9 cellular contexts compared by ENCODE assay signal in the genomic region with DNA sequence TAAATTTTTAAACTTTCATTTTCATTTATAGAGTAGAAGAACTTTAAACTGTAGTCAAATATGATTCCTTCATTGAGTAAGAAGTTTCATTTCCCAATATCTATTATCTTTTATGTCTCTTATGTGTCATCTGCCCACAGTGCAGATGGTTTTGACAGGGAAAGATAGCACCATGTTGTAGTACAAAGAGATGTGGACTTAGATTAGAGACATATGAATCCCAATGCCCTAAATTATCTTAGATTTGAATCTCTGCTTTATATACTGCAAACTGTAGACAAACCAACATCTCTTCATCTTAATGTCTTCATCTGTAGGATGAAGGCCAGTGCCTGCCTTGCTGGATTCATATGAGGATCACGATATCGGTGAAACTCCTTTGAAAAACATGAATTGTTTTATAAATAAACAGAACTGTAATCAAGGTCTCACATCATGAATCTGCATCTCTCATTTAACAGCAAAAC.
DNase-seq lines count a peak whose midpoint lies in the region; ATAC-seq lines count a peak whose summit lies in the region.
"Had no signal": no experiment of that assay in that cellular context is flagged by ENCODE, and none has a peak within 500 bp of the region (broad histone marks: within the 10 kb centered on the region; RNA-seq: fewer than 3 reads in every experiment).

No MANE protein-coding gene starts in this region.

- no peaks in the 10 kb centered on the region for H3K9me3 ChIP-seq in SJCRH30 (replicated peaks)

- H3K4me3 Mint-ChIP-seq in activated T-helper 17 cell treated with anti-CD3 and anti-CD28 coated beads, Interleukin-2, amount 50 U/mL, for 72 hours: no peak overlapping the region

- H3K27me3 ChIP-seq in SJCRH30: no peaks in the 10 kb centered on the region

- no peaks in the 10 kb centered on the region for H3K4me1 Mint-ChIP-seq in activated T-helper 17 cell treated with anti-CD3 and anti-CD28 coated beads, Interleukin-2, amount 50 U/mL, for 72 hours

- H3K36me3 ChIP-seq in SJCRH30: no peaks in the 10 kb centered on the region

- no peaks in the 10 kb centered on the region for H3K9me3 Mint-ChIP-seq in activated T-helper 17 cell treated with anti-CD3 and anti-CD28 coated beads, Interleukin-2, amount 50 U/mL, for 72 hours

- no peaks in the 10 kb centered on the region for H3K4me1 ChIP-seq in SJCRH30

- H3K27me3 Mint-ChIP-seq in activated T-helper 17 cell treated with anti-CD3 and anti-CD28 coated beads, Interleukin-2, amount 50 U/mL, for 72 hours: no peaks in the 10 kb centered on the region

- H3K27ac Mint-ChIP-seq in activated T-helper 17 cell treated with anti-CD3 and anti-CD28 coated beads, Interleukin-2, amount 50 U/mL, for 72 hours: no peak overlapping the region

- H3K36me3 Mint-ChIP-seq in activated T-helper 17 cell treated with anti-CD3 and anti-CD28 coated beads, Interleukin-2, amount 50 U/mL, for 72 hours (ENCODE audit: low read depth): no peaks in the 10 kb centered on the region

- ATAC-seq in GM18517 (IDR thresholded peaks at IDR 0.05; ENCODE audit: unreplicated experiment) (peak; percentile 97), GM21381 (IDR thresholded peaks at IDR 0.05; ENCODE audit: unreplicated experiment) (peak; percentile 87), HG03175 (IDR thresholded peaks at IDR 0.05; ENCODE audit: unreplicated experiment) (peak; percentile 88)
- ATAC-seq in activated T-helper 17 cell treated with anti-CD3 and anti-CD28 coated beads, Interleukin-2, amount 50 U/mL, for 72 hours (replicated peaks): peak; percentile 95

- no peak overlapping the region for H3K4me3 ChIP-seq in SJCRH30

- DNase-seq in HuH-7 (ENCODE audit: low spot score) (no peak), NCI-H526 (lab: John Stamatoyannopoulos, UW) (no peak), SJCRH30 (no peak), kidney glomerular epithelial cell (lab: John Stamatoyannopoulos, UW) (no peak)
- DNase-seq: activated CD4-positive, CD25-positive, alpha-beta regulatory T cell had no signal

- H3K27ac ChIP-seq in SJCRH30: no peak overlapping the region
